ENCODE assay signal across 21 cellular contexts in the genomic region with DNA sequence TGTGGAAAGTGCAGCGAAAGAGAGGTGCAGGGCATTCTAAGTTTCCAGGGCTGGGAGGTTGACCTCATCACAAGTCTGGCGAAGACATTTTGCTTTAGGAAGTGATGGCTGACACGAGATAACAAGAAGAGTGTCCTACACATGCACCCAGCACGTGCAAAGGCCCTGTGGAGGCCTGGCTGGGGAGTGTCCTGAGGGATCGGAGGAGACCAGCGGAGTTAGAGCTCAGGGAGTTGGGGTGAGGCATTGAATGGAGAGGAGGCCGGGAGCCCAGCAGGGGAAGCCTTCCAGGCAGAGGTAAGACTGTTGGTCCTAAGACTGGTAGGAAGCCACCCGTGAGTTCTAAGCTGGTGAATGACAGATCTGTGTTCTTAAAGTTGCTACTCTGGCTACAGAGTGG. TPM values are rescaled to one million over a fixed set of nuclear protein-coding genes. Genes with fewer than 3 reads are reported as not detected.
"Had no signal": no experiment of that assay in that cellular context is flagged by ENCODE, and none has a peak within 500 bp of the region (broad histone marks: within the 10 kb centered on the region; RNA-seq: fewer than 3 reads in every experiment).

No MANE protein-coding gene starts in this region.

- H3K4me3 Mint-ChIP-seq: activated CD4-positive, alpha-beta T cell treated with anti-CD3 and anti-CD28 coated beads, Interleukin-2, amount 10 ng/mL, durations not matched to agents 24 days and 14 days; activated CD8-positive, alpha-beta T cell treated with anti-CD3 and anti-CD28 coated beads for 36 hours; activated T-cell treated with anti-CD3 and anti-CD28 coated beads, Interleukin-2, amount 50 U/mL, for 24 hours; brain; immature natural killer cell; natural killer cell treated with Interleukin-12 subunit alpha and Interleukin-12 subunit beta and Interleukin-15 and Interleukin-18, amount 100 ng/mL, for 72 hours; stimulated activated naive CD8-positive, alpha-beta T cell treated with anti-CD3 and anti-CD28 coated beads, Interleukin-15, amount 100 ng/mL, for 72 hours had no signal

- H3K4me1 Mint-ChIP-seq: activated CD4-positive, alpha-beta T cell treated with anti-CD3 and anti-CD28 coated beads, Interleukin-2, amount 10 ng/mL, durations not matched to agents 24 days and 14 days; stimulated activated naive CD8-positive, alpha-beta T cell treated with anti-CD3 and anti-CD28 coated beads, Interleukin-15, amount 100 ng/mL, for 72 hours had no signal

- H3K9me3 ChIP-seq: gastroesophageal sphincter, heart left ventricle, prostate gland, right atrium auricular region, upper lobe of right lung had no signal

- H3K27ac ChIP-seq: gastroesophageal sphincter, heart left ventricle, prostate gland, right atrium auricular region, upper lobe of right lung had no signal

- H3K27ac Mint-ChIP-seq: activated CD4-positive, alpha-beta T cell treated with anti-CD3 and anti-CD28 coated beads, Interleukin-2, amount 10 ng/mL, durations not matched to agents 24 days and 14 days; activated CD8-positive, alpha-beta T cell treated with anti-CD3 and anti-CD28 coated beads for 36 hours; activated T-cell treated with anti-CD3 and anti-CD28 coated beads, Interleukin-2, amount 50 U/mL, for 24 hours; activated T-helper 2 cell treated with anti-CD3 and anti-CD28 coated beads, Interferon-gamma antibody, Interleukin-2, Interleukin-4, amounts not matched to agents 10 μg/mL and 5 μg/mL and 100 μg/mL, durations not matched to agents 14 hours and 24 hours and 36 hours; immature natural killer cell; natural killer cell treated with Interleukin-12 subunit alpha and Interleukin-12 subunit beta and Interleukin-15 and Interleukin-18, amount 100 ng/mL, for 72 hours; stimulated activated naive CD8-positive, alpha-beta T cell treated with anti-CD3 and anti-CD28 coated beads, Interleukin-15, amount 100 ng/mL, for 72 hours had no signal

- H3K4me3 ChIP-seq: gastroesophageal sphincter, heart left ventricle, prostate gland, right atrium auricular region, skin epidermis, upper lobe of right lung had no signal

- H3K36me3 ChIP-seq: gastroesophageal sphincter, heart left ventricle, prostate gland, right atrium auricular region, upper lobe of right lung had no signal

- H3K36me3 Mint-ChIP-seq: brain; immature natural killer cell; natural killer cell treated with Interleukin-12 subunit alpha and Interleukin-12 subunit beta and Interleukin-15 and Interleukin-18, amount 100 ng/mL, for 72 hours had no signal

- H3K27me3 ChIP-seq: heart left ventricle, right atrium auricular region, upper lobe of right lung had no signal

- DNase-seq: activated CD4-positive, alpha-beta T cell treated with anti-CD3 and anti-CD28 coated beads, Interleukin-2, amount 10 ng/mL, durations not matched to agents 24 days and 14 days; activated CD8-positive, alpha-beta T cell treated with anti-CD3 and anti-CD28 coated beads for 36 hours; activated naive CD4-positive, alpha-beta T cell treated with Interleukin-2 at 50 U/mL for 16 hours; activated T-cell treated with anti-CD3 and anti-CD28 coated beads, Interleukin-2, amount 50 U/mL, for 24 hours; anterior cingulate cortex; caudate nucleus; heart left ventricle; immature natural killer cell; mesenchymal stem cell; stimulated activated CD4-positive, alpha-beta T cell treated with anti-CD3 and anti-CD28 coated beads, Interleukin-15, amount 100 ng/mL, for 24 hours; stimulated activated CD4-positive, alpha-beta T cell treated with anti-CD3 and anti-CD28 coated beads, Interleukin-4, amount 100 ng/mL, for 1 hour; stimulated activated naive CD8-positive, alpha-beta T cell treated with anti-CD3 and anti-CD28 coated beads, Interleukin-15, amount 100 ng/mL, for 72 hours; upper lobe of right lung had no signal

- H3K4me1 ChIP-seq: prostate gland, upper lobe of right lung had no signal

- H3K9me3 Mint-ChIP-seq: activated CD4-positive, alpha-beta T cell treated with anti-CD3 and anti-CD28 coated beads, Interleukin-2, amount 10 ng/mL, durations not matched to agents 24 days and 14 days; activated CD8-positive, alpha-beta T cell treated with anti-CD3 and anti-CD28 coated beads for 36 hours; activated T-cell treated with anti-CD3 and anti-CD28 coated beads, Interleukin-2, amount 50 U/mL, for 24 hours; activated T-helper 2 cell treated with anti-CD3 and anti-CD28 coated beads, Interferon-gamma antibody, Interleukin-2, Interleukin-4, amounts not matched to agents 10 μg/mL and 5 μg/mL and 100 μg/mL, durations not matched to agents 14 hours and 24 hours and 36 hours; brain; immature natural killer cell; natural killer cell treated with Interleukin-12 subunit alpha and Interleukin-12 subunit beta and Interleukin-15 and Interleukin-18, amount 100 ng/mL, for 72 hours; stimulated activated naive CD8-positive, alpha-beta T cell treated with anti-CD3 and anti-CD28 coated beads, Interleukin-15, amount 100 ng/mL, for 72 hours had no signal

RNA-seq across cellular contexts. Expression of a gene that starts 58.4 kb away (rescaled TPM):
- total RNA-seq: T-helper 1 cell treated with Interleukin-12 subunit alpha and Interleukin-12 subunit beta and Interleukin-4 antibody, amounts not matched to agents 30 ng/mL and 1 ng/mL, for 36 hours had no signal
